Comparison of ENCODE assay signal across 7 cellular contexts in genomic region chr10:42783181-42783549, GRCh38. TPM values are rescaled to one million over a fixed set of nuclear protein-coding genes. Genes with fewer than 3 reads are reported as not detected.
DNase-seq lines count a peak whose midpoint lies in the region; ATAC-seq and TF ChIP-seq lines count a peak whose summit lies in the region.

No MANE protein-coding gene starts in this region.

- H3K4me3 Mint-ChIP-seq in T-helper 2 cell treated with Interferon-gamma antibody and Interleukin-4, amounts not matched to agents 5 μg/mL and 100 μg/mL, for 36 hours: peak overlapping the region; percentile 98

- peak; percentile 13 for ATAC-seq in upper lobe of right lung

- H3K9me3 ChIP-seq in mucosa of rectum (ENCODE audit: control insufficient read depth in 2 of 2, low read length in 2 of 2) (no peaks in the 10 kb centered on the region), upper lobe of right lung (no peaks in the 10 kb centered on the region)

- DNase-seq in HT1080 (ENCODE audit: low read depth) (peak; percentile 46), upper lobe of right lung (no peak), SKM-1 treated with dmso at 0.1 percent for 144 hours (lab: John Stamatoyannopoulos, UW; ENCODE audit: unreplicated experiment) (no peak)
- peak; percentile 19 for DNase-seq in T-helper 2 cell treated with Interferon-gamma antibody and Interleukin-4, amounts not matched to agents 5 μg/mL and 100 μg/mL, for 36 hours (ENCODE audit: low spot score)
- peak; percentile 8 for DNase-seq in effector CD4-positive, alpha-beta T cell

- peak overlapping the region; percentile 87 to 91 for H3K9ac ChIP-seq in mucosa of rectum (ENCODE audit: low read depth in 1 of 2, low read length in 2 of 2)

- TF ChIP-seq CTCF in GM12875 (IDR thresholded peaks at IDR 0.05; ENCODE audit: borderline replicate concordance, insufficient read depth, low read depth, low read length) (no peak), upper lobe of right lung (IDR thresholded peaks at IDR 0.05) (no peak)

- H3K4me3 ChIP-seq in GM12875 (ENCODE audit: low read depth, low read length) (peak overlapping the region; percentile 75), mucosa of rectum (ENCODE audit: low read length in 2 of 2) (peak overlapping the region; percentile 90 to 98), upper lobe of right lung (peak overlapping the region; percentile 81)

- H3K36me3 ChIP-seq in mucosa of rectum (ENCODE audit: control insufficient read depth in 2 of 2, insufficient read depth in 2 of 2, low read length in 2 of 2) (peaks cover 20 to 28% of the 10 kb centered on the region in 2 donors), upper lobe of right lung (peaks cover 37% of the 10 kb centered on the region)

- H3K27me3 ChIP-seq in mucosa of rectum (ENCODE audit: control insufficient read depth in 2 of 2, insufficient read depth in 2 of 2, low read length in 2 of 2): no peaks in the 10 kb centered on the region
- no peaks in the 10 kb centered on the region for H3K27me3 ChIP-seq in upper lobe of right lung

- H3K4me1 Mint-ChIP-seq in T-helper 2 cell treated with Interferon-gamma antibody and Interleukin-4, amounts not matched to agents 5 μg/mL and 100 μg/mL, for 36 hours (ENCODE audit: low read depth): peaks cover 2% of the 10 kb centered on the region

- H3K27ac Mint-ChIP-seq in T-helper 2 cell treated with Interferon-gamma antibody and Interleukin-4, amounts not matched to agents 5 μg/mL and 100 μg/mL, for 36 hours: peak overlapping the region; percentile 97

- peaks cover 6 to 11% of the 10 kb centered on the region in 2 donors for H3K4me1 ChIP-seq in mucosa of rectum (ENCODE audit: control insufficient read depth in 2 of 2, insufficient read depth in 2 of 2, low read length in 2 of 2)
- H3K4me1 ChIP-seq in upper lobe of right lung: peaks cover 7% of the 10 kb centered on the region

- H3K9me3 Mint-ChIP-seq in T-helper 2 cell treated with Interferon-gamma antibody and Interleukin-4, amounts not matched to agents 5 μg/mL and 100 μg/mL, for 36 hours: no peaks in the 10 kb centered on the region

- H3K27ac ChIP-seq in mucosa of rectum (ENCODE audit: low read depth in 2 of 2, low read length in 2 of 2) (peak overlapping the region; percentile 92 to 93), upper lobe of right lung (peak overlapping the region; percentile 93)

- intact Hi-C loops in upper lobe of right lung (cut with DNase I): no loop called here

- peaks cover 21% of the 10 kb centered on the region for H3K36me3 Mint-ChIP-seq in T-helper 2 cell treated with Interferon-gamma antibody and Interleukin-4, amounts not matched to agents 5 μg/mL and 100 μg/mL, for 36 hours (ENCODE audit: low read depth)

- no peaks in the 10 kb centered on the region for H3K27me3 Mint-ChIP-seq in T-helper 2 cell treated with Interferon-gamma antibody and Interleukin-4, amounts not matched to agents 5 μg/mL and 100 μg/mL, for 36 hours (ENCODE audit: low read depth)

RNA-seq across cellular contexts. Expression of gene BMS1, which starts 0.6 kb away (rescaled TPM):
- total RNA-seq in HT1080 (2014; rRNA removed; shearing (Covaris generic)): 31.1 and 31.5 TPM in 2 replicates
- polyA plus RNA-seq in HT1080 (2015; cell fraction: cytosol; rRNA removed): 10.6 and 11.8 TPM in 2 replicates
- 15.2 and 17.5 TPM in 2 replicates for polyA plus RNA-seq in HT1080 (2015; cell fraction: nucleus; rRNA removed)
- 13.0 TPM for total RNA-seq in upper lobe of right lung

Comparison
In these comparisons a context has a peak if more than half of its experiments do, and no peak if none do; other contexts are left out.
1. DNase-seq: peak in HT1080 (single experiment), T-helper 2 cell treated with Interferon-gamma antibody and Interleukin-4, amounts not matched to agents 5 μg/mL and 100 μg/mL, for 36 hours (single experiment) and effector CD4-positive, alpha-beta T cell (single experiment); none in upper lobe of right lung (single experiment) and SKM-1 treated with dmso at 0.1 percent for 144 hours (single experiment).
2. Peak in every context shown above with its lines, with median percentiles within 50 percentile points of each other: H3K4me3 ChIP-seq.